Comparison of ENCODE assay signal across 1 cellular context in the genomic region with DNA sequence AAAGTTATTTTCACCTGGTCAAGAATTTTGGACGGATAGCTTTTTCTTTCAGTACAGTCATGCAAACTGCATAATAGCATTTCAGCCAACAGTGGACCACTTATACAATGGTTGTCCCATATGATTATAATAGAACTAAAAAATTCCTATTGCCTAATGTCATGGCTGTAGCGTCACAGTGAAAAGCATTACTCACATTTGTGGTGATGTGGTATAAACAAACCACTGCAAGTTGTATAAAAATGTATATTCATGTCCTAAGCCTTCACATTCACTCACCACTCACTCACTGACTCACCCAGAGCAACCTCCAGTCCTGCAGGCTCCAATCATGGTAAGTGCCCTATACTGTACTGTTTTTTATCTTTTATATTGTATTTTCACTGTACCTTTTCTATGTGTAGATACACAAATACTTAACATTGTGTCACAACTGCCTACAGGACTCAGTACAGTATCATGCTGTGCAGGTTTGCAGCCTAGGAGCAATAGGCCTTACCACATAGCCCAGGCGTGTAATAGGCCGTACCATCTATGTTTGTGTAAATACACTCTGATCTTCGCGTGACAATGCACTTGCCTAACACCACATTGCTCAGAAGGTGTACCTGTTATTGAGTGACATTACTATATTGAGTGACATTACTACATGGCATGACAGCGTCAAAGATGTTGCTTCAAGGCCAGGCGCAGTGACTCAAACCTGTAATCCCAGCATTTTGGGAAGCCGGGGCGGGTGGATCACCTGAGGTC.
TF ChIP-seq lines count a peak whose summit lies in the region.

No MANE protein-coding gene starts in this region.

TF ChIP-seq in HEK293, 187 proteins besides CTCF, POLR2A, EP300 and RAD21 (continued from another document and continues in another):
- no peak for TF ChIP-seq PRDM10 (tag by site-specific recombination; IDR thresholded peaks at IDR 0.05)
- TF ChIP-seq PRDM6 (tag by site-specific recombination; IDR thresholded peaks at IDR 0.05) = no peak
- no peak for TF ChIP-seq REPIN1 (tag by site-specific recombination; IDR thresholded peaks at IDR 0.05; ENCODE audit: low read depth)
- TF ChIP-seq SALL2 (tag by site-specific recombination; IDR thresholded peaks at IDR 0.05; ENCODE audit: borderline replicate concordance) = no peak
- peak; percentile 81 for TF ChIP-seq ZNF184 (tag by site-specific recombination; IDR thresholded peaks at IDR 0.05)
- peak; percentile 56 for TF ChIP-seq ZNF629 (tag by site-specific recombination; IDR thresholded peaks at IDR 0.05)
- TF ChIP-seq ZNF843 (tag by site-specific recombination; IDR thresholded peaks at IDR 0.05) = no peak
- no peak for TF ChIP-seq ZNF157 (tag by site-specific recombination; IDR thresholded peaks at IDR 0.05)
- no peak for TF ChIP-seq ZNF660 (tag by site-specific recombination; IDR thresholded peaks at IDR 0.05)
- no peak for TF ChIP-seq ZNF707 (tag by site-specific recombination; IDR thresholded peaks at IDR 0.05)
- TF ChIP-seq, protein P1, sequence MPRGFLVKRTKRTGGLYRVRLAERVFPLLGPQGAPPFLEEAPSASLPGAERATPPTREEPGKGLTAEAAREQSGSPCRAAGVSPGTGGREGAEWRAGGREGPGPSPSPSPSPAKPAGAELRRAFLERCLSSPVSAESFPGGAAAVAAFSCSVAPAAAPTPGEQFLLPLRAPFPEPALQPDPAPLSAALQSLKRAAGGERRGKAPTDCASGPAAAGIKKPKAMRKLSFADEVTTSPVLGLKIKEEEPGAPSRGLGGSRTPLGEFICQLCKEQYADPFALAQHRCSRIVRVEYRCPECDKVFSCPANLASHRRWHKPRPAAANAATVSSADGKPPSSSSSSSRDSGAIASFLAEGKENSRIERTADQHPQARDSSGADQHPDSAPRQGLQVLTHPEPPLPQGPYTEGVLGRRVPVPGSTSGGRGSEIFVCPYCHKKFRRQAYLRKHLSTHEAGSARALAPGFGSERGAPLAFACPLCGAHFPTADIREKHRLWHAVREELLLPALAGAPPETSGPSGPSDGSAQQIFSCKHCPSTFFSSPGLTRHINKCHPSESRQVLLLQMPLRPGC (tag by site-specific recombination; IDR thresholded peaks at IDR 0.05) = 0 out of 2 replicates have a peak, but pooled peaks have one; percentile 12
- TF ChIP-seq ZNF48 (tag by site-specific recombination; IDR thresholded peaks at IDR 0.05) = no peak
- TF ChIP-seq ZNF521 (tag by site-specific recombination; IDR thresholded peaks at IDR 0.05) = no peak
- no peak for TF ChIP-seq ZNF677 (tag by site-specific recombination; IDR thresholded peaks at IDR 0.05)
- TF ChIP-seq, protein P2, sequence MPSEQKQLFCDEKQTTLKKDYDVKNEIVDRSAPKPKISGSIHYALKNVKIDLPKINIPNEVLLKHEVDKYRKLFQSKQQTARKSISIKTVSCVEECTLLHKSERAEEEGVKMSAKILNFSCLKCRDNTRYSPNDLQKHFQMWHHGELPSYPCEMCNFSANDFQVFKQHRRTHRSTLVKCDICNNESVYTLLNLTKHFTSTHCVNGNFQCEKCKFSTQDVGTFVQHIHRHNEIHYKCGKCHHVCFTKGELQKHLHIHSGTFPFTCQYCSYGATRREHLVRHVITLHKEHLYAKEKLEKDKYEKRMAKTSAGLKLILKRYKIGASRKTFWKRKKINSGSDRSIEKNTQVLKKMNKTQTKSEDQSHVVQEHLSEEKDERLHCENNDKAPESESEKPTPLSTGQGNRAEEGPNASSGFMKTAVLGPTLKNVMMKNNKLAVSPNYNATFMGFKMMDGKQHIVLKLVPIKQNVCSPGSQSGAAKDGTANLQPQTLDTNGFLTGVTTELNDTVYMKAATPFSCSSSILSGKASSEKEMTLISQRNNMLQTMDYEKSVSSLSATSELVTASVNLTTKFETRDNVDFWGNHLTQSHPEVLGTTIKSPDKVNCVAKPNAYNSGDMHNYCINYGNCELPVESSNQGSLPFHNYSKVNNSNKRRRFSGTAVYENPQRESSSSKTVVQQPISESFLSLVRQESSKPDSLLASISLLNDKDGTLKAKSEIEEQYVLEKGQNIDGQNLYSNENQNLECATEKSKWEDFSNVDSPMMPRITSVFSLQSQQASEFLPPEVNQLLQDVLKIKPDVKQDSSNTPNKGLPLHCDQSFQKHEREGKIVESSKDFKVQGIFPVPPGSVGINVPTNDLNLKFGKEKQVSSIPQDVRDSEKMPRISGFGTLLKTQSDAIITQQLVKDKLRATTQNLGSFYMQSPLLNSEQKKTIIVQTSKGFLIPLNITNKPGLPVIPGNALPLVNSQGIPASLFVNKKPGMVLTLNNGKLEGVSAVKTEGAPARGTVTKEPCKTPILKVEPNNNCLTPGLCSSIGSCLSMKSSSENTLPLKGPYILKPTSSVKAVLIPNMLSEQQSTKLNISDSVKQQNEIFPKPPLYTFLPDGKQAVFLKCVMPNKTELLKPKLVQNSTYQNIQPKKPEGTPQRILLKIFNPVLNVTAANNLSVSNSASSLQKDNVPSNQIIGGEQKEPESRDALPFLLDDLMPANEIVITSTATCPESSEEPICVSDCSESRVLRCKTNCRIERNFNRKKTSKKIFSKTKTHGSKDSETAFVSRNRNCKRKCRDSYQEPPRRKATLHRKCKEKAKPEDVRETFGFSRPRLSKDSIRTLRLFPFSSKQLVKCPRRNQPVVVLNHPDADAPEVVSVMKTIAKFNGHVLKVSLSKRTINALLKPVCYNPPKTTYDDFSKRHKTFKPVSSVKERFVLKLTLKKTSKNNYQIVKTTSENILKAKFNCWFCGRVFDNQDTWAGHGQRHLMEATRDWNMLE (tag by site-specific recombination; conservative IDR thresholded peaks at IDR 0.05; ENCODE audit: low read depth) = no peak
- TF ChIP-seq ZBTB17 (tag by site-specific recombination; IDR thresholded peaks at IDR 0.05) = no peak
- no peak for TF ChIP-seq ZNF596 (tag by site-specific recombination; IDR thresholded peaks at IDR 0.05)
- TF ChIP-seq, protein P3, sequence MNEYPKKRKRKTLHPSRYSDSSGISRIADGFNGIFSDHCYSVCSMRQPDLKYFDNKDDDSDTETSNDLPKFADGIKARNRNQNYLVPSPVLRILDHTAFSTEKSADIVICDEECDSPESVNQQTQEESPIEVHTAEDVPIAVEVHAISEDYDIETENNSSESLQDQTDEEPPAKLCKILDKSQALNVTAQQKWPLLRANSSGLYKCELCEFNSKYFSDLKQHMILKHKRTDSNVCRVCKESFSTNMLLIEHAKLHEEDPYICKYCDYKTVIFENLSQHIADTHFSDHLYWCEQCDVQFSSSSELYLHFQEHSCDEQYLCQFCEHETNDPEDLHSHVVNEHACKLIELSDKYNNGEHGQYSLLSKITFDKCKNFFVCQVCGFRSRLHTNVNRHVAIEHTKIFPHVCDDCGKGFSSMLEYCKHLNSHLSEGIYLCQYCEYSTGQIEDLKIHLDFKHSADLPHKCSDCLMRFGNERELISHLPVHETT (tag by site-specific recombination; IDR thresholded peaks at IDR 0.05) = no peak
- no peak for TF ChIP-seq ZNF248 (tag by site-specific recombination; IDR thresholded peaks at IDR 0.05)
- TF ChIP-seq, protein P4, sequence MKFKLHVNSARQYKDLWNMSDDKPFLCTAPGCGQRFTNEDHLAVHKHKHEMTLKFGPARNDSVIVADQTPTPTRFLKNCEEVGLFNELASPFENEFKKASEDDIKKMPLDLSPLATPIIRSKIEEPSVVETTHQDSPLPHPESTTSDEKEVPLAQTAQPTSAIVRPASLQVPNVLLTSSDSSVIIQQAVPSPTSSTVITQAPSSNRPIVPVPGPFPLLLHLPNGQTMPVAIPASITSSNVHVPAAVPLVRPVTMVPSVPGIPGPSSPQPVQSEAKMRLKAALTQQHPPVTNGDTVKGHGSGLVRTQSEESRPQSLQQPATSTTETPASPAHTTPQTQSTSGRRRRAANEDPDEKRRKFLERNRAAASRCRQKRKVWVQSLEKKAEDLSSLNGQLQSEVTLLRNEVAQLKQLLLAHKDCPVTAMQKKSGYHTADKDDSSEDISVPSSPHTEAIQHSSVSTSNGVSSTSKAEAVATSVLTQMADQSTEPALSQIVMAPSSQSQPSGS (tag by site-specific recombination; IDR thresholded peaks at IDR 0.05; ENCODE audit: low read depth) = no peak
- TF ChIP-seq ZNF10 (tag by site-specific recombination; IDR thresholded peaks at IDR 0.05) = no peak
- TF ChIP-seq ZSCAN18 (tag by site-specific recombination; IDR thresholded peaks at IDR 0.05) = no peak
- TF ChIP-seq SP2 (tag by site-specific recombination; IDR thresholded peaks at IDR 0.05) = no peak
- TF ChIP-seq, protein P5, sequence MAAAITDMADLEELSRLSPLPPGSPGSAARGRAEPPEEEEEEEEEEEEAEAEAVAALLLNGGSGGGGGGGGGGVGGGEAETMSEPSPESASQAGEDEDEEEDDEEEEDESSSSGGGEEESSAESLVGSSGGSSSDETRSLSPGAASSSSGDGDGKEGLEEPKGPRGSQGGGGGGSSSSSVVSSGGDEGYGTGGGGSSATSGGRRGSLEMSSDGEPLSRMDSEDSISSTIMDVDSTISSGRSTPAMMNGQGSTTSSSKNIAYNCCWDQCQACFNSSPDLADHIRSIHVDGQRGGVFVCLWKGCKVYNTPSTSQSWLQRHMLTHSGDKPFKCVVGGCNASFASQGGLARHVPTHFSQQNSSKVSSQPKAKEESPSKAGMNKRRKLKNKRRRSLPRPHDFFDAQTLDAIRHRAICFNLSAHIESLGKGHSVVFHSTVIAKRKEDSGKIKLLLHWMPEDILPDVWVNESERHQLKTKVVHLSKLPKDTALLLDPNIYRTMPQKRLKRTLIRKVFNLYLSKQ (tag by site-specific recombination; IDR thresholded peaks at IDR 0.05; ENCODE audit: borderline replicate concordance) = no peak
- no peak for TF ChIP-seq ZNF24 (tag by site-specific recombination; IDR thresholded peaks at IDR 0.05)
- no peak for TF ChIP-seq ZFP41 (tag by site-specific recombination; IDR thresholded peaks at IDR 0.05; ENCODE audit: borderline replicate concordance)
- TF ChIP-seq, protein P6, sequence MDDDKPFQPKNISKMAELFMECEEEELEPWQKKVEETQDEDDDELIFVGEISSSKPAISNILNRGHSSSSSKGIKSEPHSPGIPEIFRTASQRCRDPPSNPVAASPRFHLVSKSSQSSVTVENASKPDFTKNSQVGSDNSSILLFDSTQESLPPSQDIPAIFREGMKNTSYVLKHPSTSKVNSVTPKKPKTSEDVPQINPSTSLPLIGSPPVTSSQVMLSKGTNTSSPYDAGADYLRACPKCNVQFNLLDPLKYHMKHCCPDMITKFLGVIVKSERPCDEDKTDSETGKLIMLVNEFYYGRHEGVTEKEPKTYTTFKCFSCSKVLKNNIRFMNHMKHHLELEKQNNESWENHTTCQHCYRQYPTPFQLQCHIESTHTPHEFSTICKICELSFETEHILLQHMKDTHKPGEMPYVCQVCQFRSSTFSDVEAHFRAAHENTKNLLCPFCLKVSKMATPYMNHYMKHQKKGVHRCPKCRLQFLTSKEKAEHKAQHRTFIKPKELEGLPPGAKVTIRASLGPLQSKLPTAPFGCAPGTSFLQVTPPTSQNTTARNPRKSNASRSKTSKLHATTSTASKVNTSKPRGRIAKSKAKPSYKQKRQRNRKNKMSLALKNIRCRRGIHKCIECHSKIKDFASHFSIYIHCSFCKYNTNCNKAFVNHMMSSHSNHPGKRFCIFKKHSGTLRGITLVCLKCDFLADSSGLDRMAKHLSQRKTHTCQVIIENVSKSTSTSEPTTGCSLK (tag by site-specific recombination; IDR thresholded peaks at IDR 0.05) = no peak
- no peak for TF ChIP-seq ZNF785 (tag by site-specific recombination; IDR thresholded peaks at IDR 0.05)
- TF ChIP-seq SP3 (tag by site-specific recombination; IDR thresholded peaks at IDR 0.05) = no peak
